Comparison of ENCODE assay signal across 1 cellular context in the genomic region with DNA sequence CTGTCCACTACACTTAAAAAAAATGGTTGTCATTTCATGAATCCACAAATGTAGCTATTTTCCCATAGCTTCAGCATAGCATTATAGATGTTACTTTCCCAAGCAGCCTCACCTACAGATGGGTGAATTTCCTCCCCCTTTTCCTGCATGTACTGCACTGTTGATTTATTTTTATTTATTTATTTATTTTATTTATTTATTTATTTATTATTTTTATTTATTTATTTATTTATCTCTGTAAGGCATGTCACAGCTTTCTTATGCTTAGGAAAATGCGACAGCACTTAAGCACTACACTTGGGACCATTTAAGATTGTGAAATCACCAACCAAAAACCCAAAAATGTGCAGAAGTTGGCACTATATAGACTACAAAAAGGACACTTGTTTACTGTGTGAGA.
A peak's percentile ranks its signal among the peaks of the same experiment; 100 is the strongest.
TF ChIP-seq lines count a peak whose summit lies in the region.

No MANE protein-coding gene starts in this region.

TF ChIP-seq in HEK293, 187 proteins besides CTCF, POLR2A, EP300 and RAD21 (continued from another document):
- TF ChIP-seq, protein P1, sequence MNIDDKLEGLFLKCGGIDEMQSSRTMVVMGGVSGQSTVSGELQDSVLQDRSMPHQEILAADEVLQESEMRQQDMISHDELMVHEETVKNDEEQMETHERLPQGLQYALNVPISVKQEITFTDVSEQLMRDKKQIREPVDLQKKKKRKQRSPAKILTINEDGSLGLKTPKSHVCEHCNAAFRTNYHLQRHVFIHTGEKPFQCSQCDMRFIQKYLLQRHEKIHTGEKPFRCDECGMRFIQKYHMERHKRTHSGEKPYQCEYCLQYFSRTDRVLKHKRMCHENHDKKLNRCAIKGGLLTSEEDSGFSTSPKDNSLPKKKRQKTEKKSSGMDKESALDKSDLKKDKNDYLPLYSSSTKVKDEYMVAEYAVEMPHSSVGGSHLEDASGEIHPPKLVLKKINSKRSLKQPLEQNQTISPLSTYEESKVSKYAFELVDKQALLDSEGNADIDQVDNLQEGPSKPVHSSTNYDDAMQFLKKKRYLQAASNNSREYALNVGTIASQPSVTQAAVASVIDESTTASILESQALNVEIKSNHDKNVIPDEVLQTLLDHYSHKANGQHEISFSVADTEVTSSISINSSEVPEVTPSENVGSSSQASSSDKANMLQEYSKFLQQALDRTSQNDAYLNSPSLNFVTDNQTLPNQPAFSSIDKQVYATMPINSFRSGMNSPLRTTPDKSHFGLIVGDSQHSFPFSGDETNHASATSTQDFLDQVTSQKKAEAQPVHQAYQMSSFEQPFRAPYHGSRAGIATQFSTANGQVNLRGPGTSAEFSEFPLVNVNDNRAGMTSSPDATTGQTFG (tag by site-specific recombination; IDR thresholded peaks at IDR 0.05; ENCODE audit: borderline replicate concordance): no peak
- peak; percentile 90 for TF ChIP-seq ZNF555 (tag by site-specific recombination; conservative IDR thresholded peaks at IDR 0.05)
- no peak for TF ChIP-seq ZNF747 (tag by site-specific recombination; IDR thresholded peaks at IDR 0.05)
- TF ChIP-seq ZNF184 (tag by site-specific recombination; IDR thresholded peaks at IDR 0.05): no peak
- TF ChIP-seq, protein P2, sequence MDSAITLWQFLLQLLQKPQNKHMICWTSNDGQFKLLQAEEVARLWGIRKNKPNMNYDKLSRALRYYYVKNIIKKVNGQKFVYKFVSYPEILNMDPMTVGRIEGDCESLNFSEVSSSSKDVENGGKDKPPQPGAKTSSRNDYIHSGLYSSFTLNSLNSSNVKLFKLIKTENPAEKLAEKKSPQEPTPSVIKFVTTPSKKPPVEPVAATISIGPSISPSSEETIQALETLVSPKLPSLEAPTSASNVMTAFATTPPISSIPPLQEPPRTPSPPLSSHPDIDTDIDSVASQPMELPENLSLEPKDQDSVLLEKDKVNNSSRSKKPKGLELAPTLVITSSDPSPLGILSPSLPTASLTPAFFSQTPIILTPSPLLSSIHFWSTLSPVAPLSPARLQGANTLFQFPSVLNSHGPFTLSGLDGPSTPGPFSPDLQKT (IDR thresholded peaks at IDR 0.05; ENCODE audit: borderline replicate concordance, low read depth, low read length): no peak
- no peak for TF ChIP-seq ZNF292 (tag by site-specific recombination; IDR thresholded peaks at IDR 0.05; ENCODE audit: borderline replicate concordance, low read depth)
- peak; percentile 91 for TF ChIP-seq ZNF426 (tag by site-specific recombination; IDR thresholded peaks at IDR 0.05)
- peak; percentile 55; the same call in 1 of the 2 replicates for TF ChIP-seq ZNF140 (tag by site-specific recombination; IDR thresholded peaks at IDR 0.05)
- peak; percentile 73 for TF ChIP-seq ZNF623 (tag by site-specific recombination; IDR thresholded peaks at IDR 0.05)
- TF ChIP-seq, protein P3, sequence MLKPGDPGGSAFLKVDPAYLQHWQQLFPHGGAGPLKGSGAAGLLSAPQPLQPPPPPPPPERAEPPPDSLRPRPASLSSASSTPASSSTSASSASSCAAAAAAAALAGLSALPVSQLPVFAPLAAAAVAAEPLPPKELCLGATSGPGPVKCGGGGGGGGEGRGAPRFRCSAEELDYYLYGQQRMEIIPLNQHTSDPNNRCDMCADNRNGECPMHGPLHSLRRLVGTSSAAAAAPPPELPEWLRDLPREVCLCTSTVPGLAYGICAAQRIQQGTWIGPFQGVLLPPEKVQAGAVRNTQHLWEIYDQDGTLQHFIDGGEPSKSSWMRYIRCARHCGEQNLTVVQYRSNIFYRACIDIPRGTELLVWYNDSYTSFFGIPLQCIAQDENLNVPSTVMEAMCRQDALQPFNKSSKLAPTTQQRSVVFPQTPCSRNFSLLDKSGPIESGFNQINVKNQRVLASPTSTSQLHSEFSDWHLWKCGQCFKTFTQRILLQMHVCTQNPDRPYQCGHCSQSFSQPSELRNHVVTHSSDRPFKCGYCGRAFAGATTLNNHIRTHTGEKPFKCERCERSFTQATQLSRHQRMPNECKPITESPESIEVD (tag by site-specific recombination; IDR thresholded peaks at IDR 0.05): no peak
- TF ChIP-seq ZSCAN23 (tag by site-specific recombination; IDR thresholded peaks at IDR 0.05): no peak
- TF ChIP-seq MYNN (tag by site-specific recombination; IDR thresholded peaks at IDR 0.05; ENCODE audit: borderline replicate concordance): no peak
- no peak for TF ChIP-seq ZNF16 (tag by site-specific recombination; IDR thresholded peaks at IDR 0.05; ENCODE audit: low read depth)
- no peak for TF ChIP-seq OSR2 (tag by site-specific recombination; IDR thresholded peaks at IDR 0.05)
- TF ChIP-seq ZNF2 (tag by site-specific recombination; IDR thresholded peaks at IDR 0.05): no peak
- no peak for TF ChIP-seq SP3 (tag by site-specific recombination; IDR thresholded peaks at IDR 0.05)
- TF ChIP-seq ZFP41 (tag by site-specific recombination; IDR thresholded peaks at IDR 0.05; ENCODE audit: borderline replicate concordance): no peak
- peak; percentile 45; the same call in 1 of the 2 replicates for TF ChIP-seq ZBTB21 (tag by site-specific recombination; IDR thresholded peaks at IDR 0.05)
- TF ChIP-seq ZNF37A (tag by site-specific recombination; IDR thresholded peaks at IDR 0.05): no peak
- TF ChIP-seq ZNF335 (tag by site-specific recombination; conservative IDR thresholded peaks at IDR 0.05): no peak
- no peak for TF ChIP-seq GLIS2 (tag by site-specific recombination; IDR thresholded peaks at IDR 0.05)
- TF ChIP-seq KLF1 (tag by site-specific recombination; IDR thresholded peaks at IDR 0.05): no peak
- TF ChIP-seq ZNF510 (tag by site-specific recombination; IDR thresholded peaks at IDR 0.05; ENCODE audit: insufficient replicate concordance): peak; percentile 56
- no peak for TF ChIP-seq MEIS1 (CRISPR knock-in tag; IDR thresholded peaks at IDR 0.05; ENCODE audit: borderline replicate concordance)
- TF ChIP-seq WT1 (tag by site-specific recombination; IDR thresholded peaks at IDR 0.05): no peak
- TF ChIP-seq GLI2 (tag by site-specific recombination; IDR thresholded peaks at IDR 0.05; ENCODE audit: borderline replicate concordance, low read depth): peak; percentile 32; the same call in 1 of the 2 replicates
- no peak for TF ChIP-seq ZNF521 (tag by site-specific recombination; IDR thresholded peaks at IDR 0.05)
- TF ChIP-seq REPIN1 (tag by site-specific recombination; IDR thresholded peaks at IDR 0.05; ENCODE audit: low read depth): no peak
- TF ChIP-seq HOXA7 (CRISPR knock-in tag; IDR thresholded peaks at IDR 0.05; ENCODE audit: borderline replicate concordance): no peak
- no peak for TF ChIP-seq ZBTB1 (tag by site-specific recombination; IDR thresholded peaks at IDR 0.05)
- TF ChIP-seq, protein P4, sequence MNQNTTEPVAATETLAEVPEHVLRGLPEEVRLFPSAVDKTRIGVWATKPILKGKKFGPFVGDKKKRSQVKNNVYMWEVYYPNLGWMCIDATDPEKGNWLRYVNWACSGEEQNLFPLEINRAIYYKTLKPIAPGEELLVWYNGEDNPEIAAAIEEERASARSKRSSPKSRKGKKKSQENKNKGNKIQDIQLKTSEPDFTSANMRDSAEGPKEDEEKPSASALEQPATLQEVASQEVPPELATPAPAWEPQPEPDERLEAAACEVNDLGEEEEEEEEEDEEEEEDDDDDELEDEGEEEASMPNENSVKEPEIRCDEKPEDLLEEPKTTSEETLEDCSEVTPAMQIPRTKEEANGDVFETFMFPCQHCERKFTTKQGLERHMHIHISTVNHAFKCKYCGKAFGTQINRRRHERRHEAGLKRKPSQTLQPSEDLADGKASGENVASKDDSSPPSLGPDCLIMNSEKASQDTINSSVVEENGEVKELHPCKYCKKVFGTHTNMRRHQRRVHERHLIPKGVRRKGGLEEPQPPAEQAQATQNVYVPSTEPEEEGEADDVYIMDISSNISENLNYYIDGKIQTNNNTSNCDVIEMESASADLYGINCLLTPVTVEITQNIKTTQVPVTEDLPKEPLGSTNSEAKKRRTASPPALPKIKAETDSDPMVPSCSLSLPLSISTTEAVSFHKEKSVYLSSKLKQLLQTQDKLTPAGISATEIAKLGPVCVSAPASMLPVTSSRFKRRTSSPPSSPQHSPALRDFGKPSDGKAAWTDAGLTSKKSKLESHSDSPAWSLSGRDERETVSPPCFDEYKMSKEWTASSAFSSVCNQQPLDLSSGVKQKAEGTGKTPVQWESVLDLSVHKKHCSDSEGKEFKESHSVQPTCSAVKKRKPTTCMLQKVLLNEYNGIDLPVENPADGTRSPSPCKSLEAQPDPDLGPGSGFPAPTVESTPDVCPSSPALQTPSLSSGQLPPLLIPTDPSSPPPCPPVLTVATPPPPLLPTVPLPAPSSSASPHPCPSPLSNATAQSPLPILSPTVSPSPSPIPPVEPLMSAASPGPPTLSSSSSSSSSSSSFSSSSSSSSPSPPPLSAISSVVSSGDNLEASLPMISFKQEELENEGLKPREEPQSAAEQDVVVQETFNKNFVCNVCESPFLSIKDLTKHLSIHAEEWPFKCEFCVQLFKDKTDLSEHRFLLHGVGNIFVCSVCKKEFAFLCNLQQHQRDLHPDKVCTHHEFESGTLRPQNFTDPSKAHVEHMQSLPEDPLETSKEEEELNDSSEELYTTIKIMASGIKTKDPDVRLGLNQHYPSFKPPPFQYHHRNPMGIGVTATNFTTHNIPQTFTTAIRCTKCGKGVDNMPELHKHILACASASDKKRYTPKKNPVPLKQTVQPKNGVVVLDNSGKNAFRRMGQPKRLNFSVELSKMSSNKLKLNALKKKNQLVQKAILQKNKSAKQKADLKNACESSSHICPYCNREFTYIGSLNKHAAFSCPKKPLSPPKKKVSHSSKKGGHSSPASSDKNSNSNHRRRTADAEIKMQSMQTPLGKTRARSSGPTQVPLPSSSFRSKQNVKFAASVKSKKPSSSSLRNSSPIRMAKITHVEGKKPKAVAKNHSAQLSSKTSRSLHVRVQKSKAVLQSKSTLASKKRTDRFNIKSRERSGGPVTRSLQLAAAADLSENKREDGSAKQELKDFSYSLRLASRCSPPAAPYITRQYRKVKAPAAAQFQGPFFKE (tag by site-specific recombination; IDR thresholded peaks at IDR 0.05; ENCODE audit: borderline replicate concordance): no peak
- TF ChIP-seq, protein P5, sequence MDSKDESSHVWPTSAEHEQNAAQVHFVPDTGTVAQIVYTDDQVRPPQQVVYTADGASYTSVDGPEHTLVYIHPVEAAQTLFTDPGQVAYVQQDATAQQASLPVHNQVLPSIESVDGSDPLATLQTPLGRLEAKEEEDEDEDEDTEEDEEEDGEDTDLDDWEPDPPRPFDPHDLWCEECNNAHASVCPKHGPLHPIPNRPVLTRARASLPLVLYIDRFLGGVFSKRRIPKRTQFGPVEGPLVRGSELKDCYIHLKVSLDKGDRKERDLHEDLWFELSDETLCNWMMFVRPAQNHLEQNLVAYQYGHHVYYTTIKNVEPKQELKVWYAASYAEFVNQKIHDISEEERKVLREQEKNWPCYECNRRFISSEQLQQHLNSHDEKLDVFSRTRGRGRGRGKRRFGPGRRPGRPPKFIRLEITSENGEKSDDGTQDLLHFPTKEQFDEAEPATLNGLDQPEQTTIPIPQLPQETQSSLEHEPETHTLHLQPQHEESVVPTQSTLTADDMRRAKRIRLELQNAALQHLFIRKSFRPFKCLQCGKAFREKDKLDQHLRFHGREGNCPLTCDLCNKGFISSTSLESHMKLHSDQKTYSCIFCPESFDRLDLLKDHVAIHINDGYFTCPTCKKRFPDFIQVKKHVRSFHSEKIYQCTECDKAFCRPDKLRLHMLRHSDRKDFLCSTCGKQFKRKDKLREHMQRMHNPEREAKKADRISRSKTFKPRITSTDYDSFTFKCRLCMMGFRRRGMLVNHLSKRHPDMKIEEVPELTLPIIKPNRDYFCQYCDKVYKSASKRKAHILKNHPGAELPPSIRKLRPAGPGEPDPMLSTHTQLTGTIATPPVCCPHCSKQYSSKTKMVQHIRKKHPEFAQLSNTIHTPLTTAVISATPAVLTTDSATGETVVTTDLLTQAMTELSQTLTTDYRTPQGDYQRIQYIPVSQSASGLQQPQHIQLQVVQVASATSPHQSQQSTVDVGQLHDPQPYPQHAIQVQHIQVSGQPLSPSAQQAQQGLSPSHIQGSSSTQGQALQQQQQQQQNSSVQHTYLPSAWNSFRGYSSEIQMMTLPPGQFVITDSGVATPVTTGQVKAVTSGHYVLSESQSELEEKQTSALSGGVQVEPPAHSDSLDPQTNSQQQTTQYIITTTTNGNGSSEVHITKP (tag by site-specific recombination; IDR thresholded peaks at IDR 0.05): no peak
